8 cellular contexts compared by ENCODE assay signal in the genomic region with DNA sequence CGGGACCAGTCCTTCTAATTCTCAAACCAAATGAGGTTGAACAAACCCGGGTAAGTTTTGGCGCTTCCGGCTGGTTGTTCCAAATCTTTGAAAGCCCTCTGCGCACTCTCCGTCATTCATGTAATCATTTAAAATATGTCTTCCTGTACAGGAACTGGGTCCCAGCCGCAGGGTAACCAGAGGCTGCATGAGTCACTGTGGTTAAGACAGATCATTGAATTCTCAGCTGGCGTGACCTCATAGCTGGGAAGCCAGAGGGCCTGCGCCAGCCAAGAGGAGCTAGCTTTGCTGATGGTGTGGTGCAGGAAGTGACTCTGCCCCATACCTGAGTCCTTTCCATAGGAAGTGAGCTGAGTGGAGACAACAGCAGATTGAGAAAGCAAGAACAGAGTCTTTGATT.
DNase-seq lines count a peak whose midpoint lies in the region; ATAC-seq and TF ChIP-seq lines count a peak whose summit lies in the region.

No MANE protein-coding gene starts in this region.

- peak; percentile 98 for ATAC-seq in naive thymus-derived CD4-positive, alpha-beta T cell
- peak; percentile 99 for ATAC-seq in stimulated activated naive CD8-positive, alpha-beta T cell treated with anti-CD3 and anti-CD28 coated beads, Interleukin-15, amount 100 ng/mL, for 72 hours
- ATAC-seq in HG02678 (IDR thresholded peaks at IDR 0.05; ENCODE audit: unreplicated experiment), result no peak
- ATAC-seq in HG02870 (IDR thresholded peaks at IDR 0.05; ENCODE audit: unreplicated experiment), result no peak

- peak overlapping the region; percentile 81 to 96 (median 91) for H3K27ac Mint-ChIP-seq in naive thymus-derived CD4-positive, alpha-beta T cell
- peak overlapping the region; percentile 95 to 96 for H3K27ac Mint-ChIP-seq in stimulated activated naive CD8-positive, alpha-beta T cell treated with anti-CD3 and anti-CD28 coated beads, Interleukin-15, amount 100 ng/mL, for 72 hours

- H3K36me3 Mint-ChIP-seq in naive thymus-derived CD4-positive, alpha-beta T cell, result peaks cover 0 to 26% (median 0%) of the 10 kb centered on the region in 5 donors

- H3K27me3 ChIP-seq in naive thymus-derived CD4-positive, alpha-beta T cell (ENCODE audit: control insufficient read depth in 2 of 2, insufficient read depth in 2 of 2, low read length in 2 of 2), result no peaks in the 10 kb centered on the region

- DNase-seq in AG04449 (ENCODE audit: low read depth, low spot score) (peak; percentile 98), LHCN-M2 (ENCODE audit: low read depth) (peak; percentile 100), cardiac fibroblast (ENCODE audit: low read depth in 2 of 2) (peak; percentile 97 to 100)
- peak; percentile 80 for DNase-seq in activated CD4-positive, alpha-beta T cell treated with anti-CD3 and anti-CD28 coated beads for 1 hour
- DNase-seq in naive thymus-derived CD4-positive, alpha-beta T cell, result peak; percentile 35 to 91 (median 84)
- peak; percentile 83 to 94 for DNase-seq in stimulated activated naive CD8-positive, alpha-beta T cell treated with anti-CD3 and anti-CD28 coated beads, Interleukin-15, amount 100 ng/mL, for 72 hours

- intact Hi-C loops in naive thymus-derived CD4-positive, alpha-beta T cell (cut with micrococcal nuclease), result loop anchor here (1.0 to 10.0 kb wide), 3 partner anchors 126 to 1589 kb away; no protein-coding TSS in a partner anchor

- H3K27me3 Mint-ChIP-seq in naive thymus-derived CD4-positive, alpha-beta T cell, result no peaks in the 10 kb centered on the region
- H3K27me3 Mint-ChIP-seq in stimulated activated naive CD8-positive, alpha-beta T cell treated with anti-CD3 and anti-CD28 coated beads, Interleukin-15, amount 100 ng/mL, for 72 hours, result no peaks in the 10 kb centered on the region

- no peaks in the 10 kb centered on the region for H3K9me3 ChIP-seq in naive thymus-derived CD4-positive, alpha-beta T cell (ENCODE audit: control insufficient read depth in 2 of 3, low read length in 3 of 3)

- no peak for TF ChIP-seq CTCF in AG04449 (IDR thresholded peaks at IDR 0.05; ENCODE audit: insufficient read depth, low read length, missing control alignments)
- no peak for TF ChIP-seq CTCF in cardiac fibroblast (IDR thresholded peaks at IDR 0.05; ENCODE audit: low read depth, low read length)

- H3K4me3 Mint-ChIP-seq in naive thymus-derived CD4-positive, alpha-beta T cell, result peak overlapping the region; percentile 57 to 83 (median 74)
- H3K4me3 Mint-ChIP-seq in stimulated activated naive CD8-positive, alpha-beta T cell treated with anti-CD3 and anti-CD28 coated beads, Interleukin-15, amount 100 ng/mL, for 72 hours, result peak overlapping the region; percentile 75 to 80

- no peaks in the 10 kb centered on the region for H3K36me3 ChIP-seq in naive thymus-derived CD4-positive, alpha-beta T cell (ENCODE audit: control insufficient read depth in 2 of 3, insufficient read depth in 3 of 3, low read length in 3 of 3)

- peak overlapping the region; percentile 11 for H3K27ac ChIP-seq in naive thymus-derived CD4-positive, alpha-beta T cell (ENCODE audit: low read depth, low read length)

- POLR2A ChIA-PET in AG04449 (lab: Yijun Ruan, JAX), result interaction anchor here (0.8 to 1.0 kb wide), 3 partner anchors 10 to 74 kb away, joined by 3 to 10 read pairs (median 4); no protein-coding TSS in a partner anchor
- POLR2A ChIA-PET in naive thymus-derived CD4-positive, alpha-beta T cell (lab: Charles Lee), result interaction anchor here (0.5 kb wide), 1 partner anchor 1273 kb away, joined by 3 read pairs; no protein-coding TSS in a partner anchor

- peaks cover 13 to 26% (median 23%) of the 10 kb centered on the region in 7 donors for H3K4me1 Mint-ChIP-seq in naive thymus-derived CD4-positive, alpha-beta T cell
- H3K4me1 Mint-ChIP-seq in stimulated activated naive CD8-positive, alpha-beta T cell treated with anti-CD3 and anti-CD28 coated beads, Interleukin-15, amount 100 ng/mL, for 72 hours, result peaks cover 22% of the 10 kb centered on the region

- H3K4me3 ChIP-seq in AG04449 (ENCODE audit: low read depth, low read length) (no peak overlapping the region), cardiac fibroblast (replicated peaks in 1 of 2; ENCODE audit: low read depth in 2 of 2, low read length in 2 of 2) (no peak overlapping the region)
- peak overlapping the region; percentile 14 for H3K4me3 ChIP-seq in naive thymus-derived CD4-positive, alpha-beta T cell (ENCODE audit: low read length)

- CTCF ChIA-PET in AG04449 (lab: Yijun Ruan, JAX), result interaction anchor here (0.7 to 0.8 kb wide), 2 partner anchors 17 to 159 kb away, joined by 3 read pairs; no protein-coding TSS in a partner anchor
- CTCF ChIA-PET in naive thymus-derived CD4-positive, alpha-beta T cell (lab: Charles Lee), result no interaction called here

- H3K4me1 ChIP-seq in naive thymus-derived CD4-positive, alpha-beta T cell (ENCODE audit: control insufficient read depth in 2 of 2, insufficient read depth in 2 of 2, low read length in 2 of 2), result peaks cover 7 to 9% of the 10 kb centered on the region in 2 donors

- peaks cover 0 to 6% (median 0%) of the 10 kb centered on the region in 11 donors for H3K9me3 Mint-ChIP-seq in naive thymus-derived CD4-positive, alpha-beta T cell
- no peaks in the 10 kb centered on the region for H3K9me3 Mint-ChIP-seq in stimulated activated naive CD8-positive, alpha-beta T cell treated with anti-CD3 and anti-CD28 coated beads, Interleukin-15, amount 100 ng/mL, for 72 hours

Comparison
In these comparisons a context has a peak if more than half of its experiments do, and no peak if none do; other contexts are left out.
1. ATAC-seq: peak in naive thymus-derived CD4-positive, alpha-beta T cell (single experiment) and stimulated activated naive CD8-positive, alpha-beta T cell treated with anti-CD3 and anti-CD28 coated beads, Interleukin-15, amount 100 ng/mL, for 72 hours (single experiment); none in HG02678 (single experiment) and HG02870 (single experiment).
2. Peak in every context shown above with its lines, with median percentiles within 50 percentile points of each other: DNase-seq.